31 cellular contexts compared by ENCODE assay signal in the genomic region with DNA sequence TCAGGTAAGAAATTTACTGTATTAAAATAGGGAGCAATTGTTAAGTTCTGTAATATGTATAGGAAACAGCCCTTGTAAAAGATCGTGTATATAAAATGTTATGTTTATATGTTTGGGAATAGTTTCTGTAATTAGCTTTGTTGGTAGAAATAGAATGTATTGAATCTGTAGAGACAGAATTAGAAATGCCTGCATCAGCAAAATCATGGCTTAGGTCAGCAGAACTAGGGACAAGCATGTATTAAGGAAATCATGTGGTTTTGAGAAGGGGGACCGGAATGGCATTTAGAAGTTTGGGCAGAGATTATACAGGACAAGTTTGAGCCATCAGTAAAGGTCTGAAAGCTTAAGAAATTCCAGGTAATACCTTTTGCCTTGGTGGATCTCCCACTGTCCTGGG.
"Had no signal": no experiment of that assay in that cellular context is flagged by ENCODE, and none has a peak within 500 bp of the region (broad histone marks: within the 10 kb centered on the region; RNA-seq: fewer than 3 reads in every experiment).

No MANE protein-coding gene starts in this region.

- H3K4me1 Mint-ChIP-seq: activated B cell treated with CpG ODN at 0.5 μM for 24 hours; activated naive CD4-positive, alpha-beta T cell treated with anti-CD3 and anti-CD28 coated beads, Interleukin-2, amount 50 U/mL, for 24 hours had no signal

- H3K4me3 Mint-ChIP-seq: activated B cell treated with CpG ODN at 0.5 μM for 24 hours; activated CD8-positive, alpha-beta T cell treated with anti-CD3 and anti-CD28 coated beads for 36 hours; activated naive CD4-positive, alpha-beta T cell treated with anti-CD3 and anti-CD28 coated beads for 36 hours; activated naive CD4-positive, alpha-beta T cell treated with anti-CD3 and anti-CD28 coated beads, Interleukin-2, amount 50 U/mL, for 24 hours; activated naive CD8-positive, alpha-beta T cell treated with anti-CD3 and anti-CD28 coated beads for 36 hours; activated naive CD8-positive, alpha-beta T cell treated with anti-CD3 and anti-CD28 coated beads, Interleukin-2, amount 50 U/mL, for 24 hours; activated T-cell treated with anti-CD3 and anti-CD28 coated beads, Interleukin-2, amount 50 U/mL, for 4 hours; activated T-helper 17 cell treated with anti-CD3 and anti-CD28 coated beads, Interleukin-2, amount 50 U/mL, for 72 hours had no signal

- H3K27me3 Mint-ChIP-seq: activated B cell treated with CpG ODN at 0.5 μM for 24 hours had no signal

- H3K27ac ChIP-seq: adrenal gland, body of pancreas, cardiac muscle cell, colonic mucosa, WERI-Rb-1 had no signal

- H3K4me3 ChIP-seq: adrenal gland, body of pancreas, cardiac muscle cell, colonic mucosa had no signal

- H3K9me3 Mint-ChIP-seq: activated CD8-positive, alpha-beta T cell treated with anti-CD3 and anti-CD28 coated beads for 36 hours; activated naive CD4-positive, alpha-beta T cell treated with anti-CD3 and anti-CD28 coated beads for 36 hours; activated naive CD4-positive, alpha-beta T cell treated with anti-CD3 and anti-CD28 coated beads, Interleukin-2, amount 50 U/mL, for 24 hours; activated naive CD8-positive, alpha-beta T cell treated with anti-CD3 and anti-CD28 coated beads for 36 hours; activated T-cell treated with anti-CD3 and anti-CD28 coated beads, Interleukin-2, amount 50 U/mL, for 4 hours; activated T-helper 17 cell treated with anti-CD3 and anti-CD28 coated beads, Interleukin-2, amount 50 U/mL, for 72 hours; T-helper 2 cell treated with Interferon-gamma antibody and Interleukin-4, amounts not matched to agents 5 μg/mL and 100 μg/mL, for 36 hours had no signal

- DNase-seq: activated B cell treated with CpG ODN at 0.5 μM for 24 hours; activated CD4-positive, alpha-beta T cell treated with anti-CD3 and anti-CD28 coated beads for 48 hours; activated CD4-positive, alpha-beta T cell treated with anti-CD3 and anti-CD28 coated beads, Interleukin-2, amount 50 U/mL, for 1 hour; activated CD4-positive, alpha-beta T cell treated with anti-CD3 and anti-CD28 coated beads, Interleukin-2, amount 50 U/mL, for 48 hours; activated CD8-positive, alpha-beta memory T cell treated with anti-CD3 and anti-CD28 coated beads for 24 hours; activated effector memory CD4-positive, alpha-beta T cell treated with anti-CD3 and anti-CD28 coated beads, Interleukin-2, amount 50 U/mL, for 16 hours; activated naive CD4-positive, alpha-beta T cell treated with anti-CD3 and anti-CD28 coated beads for 36 hours; activated naive CD8-positive, alpha-beta T cell treated with anti-CD3 and anti-CD28 coated beads for 36 hours; activated naive CD8-positive, alpha-beta T cell treated with anti-CD3 and anti-CD28 coated beads, Interleukin-2, amount 50 U/mL, for 24 hours; activated T-cell treated with anti-CD3 and anti-CD28 coated beads, Interleukin-2, amount 50 U/mL, for 4 hours; adrenal gland; amygdala; aorta; body of pancreas; central memory CD4-positive, alpha-beta T cell; cerebellar nuclear complex; colonic mucosa; effector CD8-positive, alpha-beta T cell; foreskin fibroblast; head of caudate nucleus; hippocampal formation; T1000 had no signal

- H3K36me3 Mint-ChIP-seq: activated naive CD4-positive, alpha-beta T cell treated with anti-CD3 and anti-CD28 coated beads, Interleukin-2, amount 50 U/mL, for 24 hours; activated naive CD8-positive, alpha-beta T cell treated with anti-CD3 and anti-CD28 coated beads for 36 hours had no signal

- FAIRE-seq: endometrium, frontal cortex had no signal

- H3K36me3 ChIP-seq: adrenal gland, cardiac muscle cell, colonic mucosa, WERI-Rb-1 had no signal

- H3K27ac Mint-ChIP-seq: activated B cell treated with CpG ODN at 0.5 μM for 24 hours; activated CD8-positive, alpha-beta T cell treated with anti-CD3 and anti-CD28 coated beads for 36 hours; activated naive CD4-positive, alpha-beta T cell treated with anti-CD3 and anti-CD28 coated beads for 36 hours; activated naive CD4-positive, alpha-beta T cell treated with anti-CD3 and anti-CD28 coated beads, Interleukin-2, amount 50 U/mL, for 24 hours; activated naive CD8-positive, alpha-beta T cell treated with anti-CD3 and anti-CD28 coated beads for 36 hours; activated naive CD8-positive, alpha-beta T cell treated with anti-CD3 and anti-CD28 coated beads, Interleukin-2, amount 50 U/mL, for 24 hours; activated T-helper 17 cell treated with anti-CD3 and anti-CD28 coated beads, Interleukin-2, amount 50 U/mL, for 72 hours had no signal

- H3K4me1 ChIP-seq: adrenal gland, body of pancreas, colonic mucosa had no signal

- ATAC-seq: activated CD4-positive, CD25-positive, alpha-beta regulatory T cell treated with anti-CD3 and anti-CD28 coated beads, Interleukin-2, amount 50 U/mL, for 24 hours; activated T-cell treated with anti-CD3 and anti-CD28 coated beads, Interleukin-2, amount 50 U/mL, for 4 hours; body of pancreas had no signal

- H3K9me3 ChIP-seq: adrenal gland, body of pancreas, colonic mucosa had no signal

- H3K27me3 ChIP-seq: adrenal gland, body of pancreas, cardiac muscle cell, colonic mucosa had no signal
